ENCODE assay signal across 1 cellular context in genomic region chr11:74311352-74311926, GRCh38.
TF ChIP-seq lines count a peak whose summit lies in the region.

Gene P4HA3 (minus strand): TSS chr11:74311640. CDS start chr11:74311611, 29 bp downstream.

TF ChIP-seq in HEK293, 187 proteins besides CTCF, POLR2A, EP300 and RAD21 (continued from another document):
- TF ChIP-seq ZBTB26 (tag by site-specific recombination; optimal IDR thresholded peaks at IDR 0.05), result peak; percentile 55
- no peak for TF ChIP-seq ZNF449 (tag by site-specific recombination; IDR thresholded peaks at IDR 0.05)
- no peak for TF ChIP-seq ZNF302 (tag by site-specific recombination; IDR thresholded peaks at IDR 0.05; ENCODE audit: low read depth)
- TF ChIP-seq GLIS2 (tag by site-specific recombination; IDR thresholded peaks at IDR 0.05), result 0 out of 2 replicates have a peak, but pooled peaks have one; percentile 4
- no peak for TF ChIP-seq ZNF157 (tag by site-specific recombination; IDR thresholded peaks at IDR 0.05)
- TF ChIP-seq ZNF610 (tag by site-specific recombination; IDR thresholded peaks at IDR 0.05; ENCODE audit: borderline replicate concordance), result no peak
- TF ChIP-seq ZNF10 (tag by site-specific recombination; IDR thresholded peaks at IDR 0.05), result peak; percentile 87
- no peak for TF ChIP-seq ZNF324 (tag by site-specific recombination; IDR thresholded peaks at IDR 0.05)
- TF ChIP-seq ZNF692 (tag by site-specific recombination; IDR thresholded peaks at IDR 0.05), result no peak
- no peak for TF ChIP-seq HOXD13 (CRISPR knock-in tag; IDR thresholded peaks at IDR 0.05; ENCODE audit: borderline replicate concordance)
- no peak for TF ChIP-seq ZNF280D (tag by site-specific recombination; IDR thresholded peaks at IDR 0.05)
- TF ChIP-seq INSM2 (tag by site-specific recombination; IDR thresholded peaks at IDR 0.05), result no peak
- peak; percentile 40; the same call in 1 of the 2 replicates for TF ChIP-seq KLF9 (tag by site-specific recombination; IDR thresholded peaks at IDR 0.05; ENCODE audit: low read depth)
- 0 out of 2 replicates have a peak, but pooled peaks have one; percentile 9 for TF ChIP-seq ZFHX2 (tag by site-specific recombination; conservative IDR thresholded peaks at IDR 0.05)
- no peak for TF ChIP-seq ZNF433 (tag by site-specific recombination; IDR thresholded peaks at IDR 0.05; ENCODE audit: low read depth)
- no peak for TF ChIP-seq ZNF701 (tag by site-specific recombination; IDR thresholded peaks at IDR 0.05)
- no peak for TF ChIP-seq ZNF19 (tag by site-specific recombination; IDR thresholded peaks at IDR 0.05; ENCODE audit: low read depth)
- TF ChIP-seq ZNF555 (tag by site-specific recombination; conservative IDR thresholded peaks at IDR 0.05), result no peak
- TF ChIP-seq ZSCAN23 (tag by site-specific recombination; IDR thresholded peaks at IDR 0.05), result no peak
- no peak for TF ChIP-seq ZNF426 (tag by site-specific recombination; IDR thresholded peaks at IDR 0.05)
- TF ChIP-seq SP3 (tag by site-specific recombination; IDR thresholded peaks at IDR 0.05), result peak; percentile 46
- no peak for TF ChIP-seq SCRT2 (tag by site-specific recombination; IDR thresholded peaks at IDR 0.05)
- no peak for TF ChIP-seq ZNF138 (tag by site-specific recombination; IDR thresholded peaks at IDR 0.05; ENCODE audit: borderline replicate concordance)
